18 cellular contexts compared by ENCODE assay signal in genomic region chr12:18849080-18849479, GRCh38.
DNase-seq lines count a peak whose midpoint lies in the region; ATAC-seq and TF ChIP-seq lines count a peak whose summit lies in the region.
"Had no signal": no experiment of that assay in that cellular context is flagged by ENCODE, and none has a peak within 500 bp of the region (broad histone marks: within the 10 kb centered on the region; RNA-seq: fewer than 3 reads in every experiment).

No MANE protein-coding gene starts in this region.

- in situ Hi-C loops in GM23248 (cut with MboI): no loop called here

- H3K36me3 ChIP-seq in GM23248 (ENCODE audit: low read depth): no peaks in the 10 kb centered on the region
- no peaks in the 10 kb centered on the region for H3K36me3 ChIP-seq in stomach

- no peaks in the 10 kb centered on the region for H4K20me1 ChIP-seq in GM23248 (ENCODE audit: insufficient read depth)

- no peaks in the 10 kb centered on the region for H3F3A ChIP-seq in GM23248 (ENCODE audit: insufficient read depth)

- no peak overlapping the region for H3K4me3 Mint-ChIP-seq in activated T-helper 17 cell treated with anti-CD3 and anti-CD28 coated beads, Interleukin-2, amount 50 U/mL, for 72 hours
- H3K4me3 Mint-ChIP-seq in activated naive CD8-positive, alpha-beta T cell treated with anti-CD3 and anti-CD28 coated beads for 36 hours: no peak overlapping the region
- H3K4me3 Mint-ChIP-seq: activated naive CD8-positive, alpha-beta T cell; central memory CD8-positive, alpha-beta T cell; T-helper 1 cell treated with Interleukin-12 subunit alpha and Interleukin-12 subunit beta and Interleukin-4 antibody, amounts not matched to agents 30 μg/mL and 1 μg/mL, for 36 hours had no signal

- no peaks in the 10 kb centered on the region for H3K4me1 ChIP-seq in GM23248 (ENCODE audit: insufficient read depth)
- H3K4me1 ChIP-seq in stomach: no peaks in the 10 kb centered on the region

- H3K9me3 ChIP-seq in GM23248 (ENCODE audit: low read depth) (no peaks in the 10 kb centered on the region), stomach (no peaks in the 10 kb centered on the region)

- peaks cover 1% of the 10 kb centered on the region for H3K9me3 Mint-ChIP-seq in activated T-helper 17 cell treated with anti-CD3 and anti-CD28 coated beads, Interleukin-2, amount 50 U/mL, for 72 hours
- H3K9me3 Mint-ChIP-seq in activated naive CD8-positive, alpha-beta T cell treated with anti-CD3 and anti-CD28 coated beads for 36 hours: no peaks in the 10 kb centered on the region
- H3K9me3 Mint-ChIP-seq: central memory CD8-positive, alpha-beta T cell; T-helper 1 cell treated with Interleukin-12 subunit alpha and Interleukin-12 subunit beta and Interleukin-4 antibody, amounts not matched to agents 30 μg/mL and 1 μg/mL, for 36 hours had no signal

- H3K4me3 ChIP-seq in GM23248 (no peak overlapping the region), stomach (no peak overlapping the region)

- ATAC-seq in activated T-helper 17 cell treated with anti-CD3 and anti-CD28 coated beads, Interleukin-2, amount 50 U/mL, for 72 hours (replicated peaks): peak; percentile 51
- ATAC-seq: left cardiac atrium had no signal

- TF ChIP-seq POLR2A in stomach (IDR thresholded peaks at IDR 0.05): no peak

- no peak overlapping the region for H3K9ac ChIP-seq in GM23248

- DNase-seq in GM23248 (peak; percentile 28), fibroblast of peridontal ligament (ENCODE audit: extremely low read depth) (peak; percentile 48), renal cortical epithelial cell (ENCODE audit: low read depth) (peak; percentile 86), T-helper 2 cell (no peak), stomach (no peak), AML-193 (lab: John Stamatoyannopoulos, UW) (no peak)
- DNase-seq in activated naive CD8-positive, alpha-beta T cell treated with anti-CD3 and anti-CD28 coated beads for 36 hours: no peak
- DNase-seq: H7; hypothalamus; left cardiac atrium; NCI-H1105; NCI-H69; stimulated activated CD4-positive, alpha-beta T cell treated with anti-CD3 and anti-CD28 coated beads, Interleukin-2, amount 100 ng/mL, for 48 hours had no signal

- no peak overlapping the region for H3K27ac ChIP-seq in GM23248
- H3K27ac ChIP-seq in stomach: no peak overlapping the region
- H3K27ac ChIP-seq: HL-60 had no signal

- H3K4me1 Mint-ChIP-seq in activated T-helper 17 cell treated with anti-CD3 and anti-CD28 coated beads, Interleukin-2, amount 50 U/mL, for 72 hours: no peaks in the 10 kb centered on the region
- H3K4me1 Mint-ChIP-seq in activated naive CD8-positive, alpha-beta T cell treated with anti-CD3 and anti-CD28 coated beads for 36 hours: no peaks in the 10 kb centered on the region
- H3K4me1 Mint-ChIP-seq: central memory CD8-positive, alpha-beta T cell had no signal

- H3K9me2 ChIP-seq in GM23248 (ENCODE audit: insufficient read depth): no peaks in the 10 kb centered on the region

- no peaks in the 10 kb centered on the region for H3K36me3 Mint-ChIP-seq in activated T-helper 17 cell treated with anti-CD3 and anti-CD28 coated beads, Interleukin-2, amount 50 U/mL, for 72 hours (ENCODE audit: low read depth)
- no peaks in the 10 kb centered on the region for H3K36me3 Mint-ChIP-seq in activated naive CD8-positive, alpha-beta T cell treated with anti-CD3 and anti-CD28 coated beads for 36 hours
- H3K36me3 Mint-ChIP-seq: activated naive CD8-positive, alpha-beta T cell had no signal

- no peaks in the 10 kb centered on the region for H3K27me3 ChIP-seq in GM23248 (replicated peaks; ENCODE audit: insufficient read depth)
- H3K27me3 ChIP-seq in stomach: no peaks in the 10 kb centered on the region

- no peak overlapping the region for H3K4me2 ChIP-seq in GM23248 (ENCODE audit: unreplicated experiment)

- H2AFZ ChIP-seq in GM23248: no peak overlapping the region

- intact Hi-C loops in stomach (cut with DNase I; ENCODE audit: low total_unique reads): no loop called here

- no peak for TF ChIP-seq CTCF in stomach (IDR thresholded peaks at IDR 0.05)

- WGBS in GM23248 (ENCODE audit: low coverage in 1 of 2, low lambda C conversion rate in 2 of 2, missing lambda C conversion rate in 2 of 2), 2 experiments: 75 to 78% methylated on average over 4 of the region's 4 CpGs
- 70 to 90% (median 81%) methylated on average over 4 of the region's 4 CpGs for WGBS in stomach, 5 donors

- H3K27me3 Mint-ChIP-seq in activated T-helper 17 cell treated with anti-CD3 and anti-CD28 coated beads, Interleukin-2, amount 50 U/mL, for 72 hours: peaks cover 20% of the 10 kb centered on the region
- H3K27me3 Mint-ChIP-seq in activated naive CD8-positive, alpha-beta T cell treated with anti-CD3 and anti-CD28 coated beads for 36 hours: peaks cover 9% of the 10 kb centered on the region

- H3K79me2 ChIP-seq in GM23248 (ENCODE audit: insufficient read depth): no peaks in the 10 kb centered on the region

- no peak for TF ChIP-seq EP300 in stomach (IDR thresholded peaks at IDR 0.05)

- H3K27ac Mint-ChIP-seq in activated T-helper 17 cell treated with anti-CD3 and anti-CD28 coated beads, Interleukin-2, amount 50 U/mL, for 72 hours: no peak overlapping the region
- no peak overlapping the region for H3K27ac Mint-ChIP-seq in activated naive CD8-positive, alpha-beta T cell treated with anti-CD3 and anti-CD28 coated beads for 36 hours
- H3K27ac Mint-ChIP-seq: activated naive CD8-positive, alpha-beta T cell; T-helper 1 cell treated with Interleukin-12 subunit alpha and Interleukin-12 subunit beta and Interleukin-4 antibody, amounts not matched to agents 30 μg/mL and 1 μg/mL, for 36 hours had no signal

Comparison
In these comparisons a context has a peak if more than half of its experiments do, and no peak if none do; other contexts are left out.
1. DNase-seq: peak in GM23248 (single experiment), fibroblast of peridontal ligament (single experiment) and renal cortical epithelial cell (single experiment); none in activated naive CD8-positive, alpha-beta T cell treated with anti-CD3 and anti-CD28 coated beads for 36 hours (single experiment), T-helper 2 cell (0 of 5), stomach (single experiment) and AML-193 (0 of 2).